15 cellular contexts compared by ENCODE assay signal in genomic region chr3:5568451-5568850, GRCh38.
DNase-seq lines count a peak whose midpoint lies in the region; ATAC-seq, FAIRE-seq and TF ChIP-seq lines count a peak whose summit lies in the region.
"Had no signal": no experiment of that assay in that cellular context is flagged by ENCODE, and none has a peak within 500 bp of the region (broad histone marks: within the 10 kb centered on the region; RNA-seq: fewer than 3 reads in every experiment).

No MANE protein-coding gene starts in this region.

- H3K4me3 ChIP-seq in Karpas-422 (ENCODE audit: low read length) (no peak overlapping the region), K562 (no peak overlapping the region), small intestine (ENCODE audit: low read depth in 1 of 2, low read length in 2 of 2) (no peak overlapping the region)
- H3K4me3 ChIP-seq: spleen had no signal

- CTCF ChIA-PET in K562 (lab: Yijun Ruan, JAX; ENCODE audit: low intra/inter-chr PET ratio) = no interaction called here

- H3K4me2 ChIP-seq in Karpas-422 (ENCODE audit: low read depth, low read length, poor library complexity, severe bottlenecking) (no peak overlapping the region), K562 (ENCODE audit: insufficient read depth, low read length) (no peak overlapping the region)

- no peak overlapping the region for H3K4me3 Mint-ChIP-seq in activated CD4-positive, alpha-beta T cell treated with anti-CD3 and anti-CD28 coated beads, Interleukin-2, amount 10 ng/mL, durations not matched to agents 24 days and 14 days
- H3K4me3 Mint-ChIP-seq: activated CD8-positive, alpha-beta T cell treated with anti-CD3 and anti-CD28 coated beads for 36 hours; activated naive CD4-positive, alpha-beta T cell treated with anti-CD3 and anti-CD28 coated beads for 36 hours; IgD-negative memory B cell; naive thymus-derived CD8-positive, alpha-beta T cell had no signal

- no peaks in the 10 kb centered on the region for H3K36me3 ChIP-seq in Karpas-422 (ENCODE audit: insufficient read depth, low read length)
- no peaks in the 10 kb centered on the region for H3K36me3 ChIP-seq in K562 (ENCODE audit: control insufficient read depth, insufficient read depth, low read length)
- no peaks in the 10 kb centered on the region for H3K36me3 ChIP-seq in small intestine (ENCODE audit: control insufficient read depth in 2 of 2, insufficient read depth in 2 of 2, low read length in 2 of 2)
- H3K36me3 ChIP-seq: spleen had no signal

- in situ Hi-C loops in K562 (cut with MboI) = no loop called here

- no peak overlapping the region for H3K9ac ChIP-seq in Karpas-422 (ENCODE audit: low read length)
- H3K9ac ChIP-seq in K562 (ENCODE audit: insufficient read depth in 1 of 2, low read depth in 2 of 2, low read length in 2 of 2) = no peak overlapping the region

- no peaks in the 10 kb centered on the region for H3K27me3 Mint-ChIP-seq in activated CD4-positive, alpha-beta T cell treated with anti-CD3 and anti-CD28 coated beads, Interleukin-2, amount 10 ng/mL, durations not matched to agents 24 days and 14 days

- no peaks in the 10 kb centered on the region for H3K4me1 Mint-ChIP-seq in activated CD4-positive, alpha-beta T cell treated with anti-CD3 and anti-CD28 coated beads, Interleukin-2, amount 10 ng/mL, durations not matched to agents 24 days and 14 days
- H3K4me1 Mint-ChIP-seq: IgD-negative memory B cell; naive thymus-derived CD8-positive, alpha-beta T cell had no signal

- H3K27me3 ChIP-seq in Karpas-422 (ENCODE audit: low read length) (no peaks in the 10 kb centered on the region), K562 (ENCODE audit: control insufficient read depth in 2 of 2, insufficient read depth in 2 of 2, low read length in 2 of 2) (no peaks in the 10 kb centered on the region), small intestine (ENCODE audit: control insufficient read depth in 2 of 2, insufficient read depth in 2 of 2, low read length in 2 of 2) (no peaks in the 10 kb centered on the region)
- H3K27me3 ChIP-seq: spleen had no signal

- FAIRE-seq in K562 (lab: Jason Lieb, UNC) (no peak), small intestine (lab: Jason Lieb, UNC) (no peak), frontal cortex (lab: Jason Lieb, UNC) (no peak)
- FAIRE-seq: H54 had no signal

- no peak for TF ChIP-seq RAD21 in K562 (CRISPR knock-in tag; conservative IDR thresholded peaks at IDR 0.05 in 1 of 2, IDR thresholded peaks at IDR 0.05 in 1 of 2)

- H3K9me3 ChIP-seq in Karpas-422 (ENCODE audit: low read length) (no peaks in the 10 kb centered on the region), K562 (replicated peaks; ENCODE audit: control insufficient read depth, insufficient read depth, low read depth, low read length) (peaks cover 6% of the 10 kb centered on the region), small intestine (ENCODE audit: control insufficient read depth, low read depth) (no peaks in the 10 kb centered on the region)

- H3K9me1 ChIP-seq in K562 (ENCODE audit: control insufficient read depth, insufficient read depth, low read length) = no peaks in the 10 kb centered on the region

- TF ChIP-seq CTCF in K562 (IDR thresholded peaks at IDR 0.05 in 2 of 3, conservative IDR thresholded peaks at IDR 0.05 in 1 of 3; ENCODE audit: insufficient read depth in 2 of 3, low read depth in 1 of 3, low read length in 3 of 3) = peak in 2 of 3 experiments; percentile 26 to 32; a peak in 1 of 6 replicates

- TF ChIP-seq EP300 in K562 (IDR thresholded peaks at IDR 0.05; ENCODE audit: low read length) = no peak

- no TSS peak for BruUV-seq in K562 (replicated peaks; lab: Mats Ljungman, UMichigan)

- intact Hi-C loops in K562 (cut with micrococcal nuclease) = no loop called here
- intact Hi-C loops in activated CD4-positive, alpha-beta T cell treated with anti-CD3 and anti-CD28 coated beads, Interleukin-2, amount 10 ng/mL, durations not matched to agents 24 days and 14 days (cut with micrococcal nuclease) = no loop called here

- WGBS in K562 (ENCODE audit: insufficient coverage, low coverage, missing lambda C conversion rate) = 62% methylated on average over 5 of the region's 5 CpGs
- 21 to 31% (median 24%) methylated on average over 5 of the region's 5 CpGs for WGBS in small intestine, 3 donors

- DNase-seq in SIG-M5 treated with dmso at 0.1 percent for 504 hours (lab: John Stamatoyannopoulos, UW; ENCODE audit: unreplicated experiment) (peak; percentile 12), SIG-M5 (lab: John Stamatoyannopoulos, UW) (no peak), Karpas-422 (peak; percentile 83), K562 (ENCODE audit: extremely low read depth in 1 of 4, low spot score in 3 of 4) (peak in 1 of 4 experiments; percentile 38), small intestine (peak; percentile 53), frontal cortex (ENCODE audit: low spot score in 2 of 2) (no peak)
- no peak for DNase-seq in activated CD4-positive, alpha-beta T cell treated with anti-CD3 and anti-CD28 coated beads, Interleukin-2, amount 10 ng/mL, durations not matched to agents 24 days and 14 days
- DNase-seq: activated CD8-positive, alpha-beta T cell treated with anti-CD3 and anti-CD28 coated beads for 36 hours; activated naive CD4-positive, alpha-beta T cell treated with anti-CD3 and anti-CD28 coated beads for 36 hours; naive thymus-derived CD8-positive, alpha-beta T cell; NCI-H2227 treated with DMSO at 0.1 percent for 48 hours; spleen had no signal

- H3K9me3 Mint-ChIP-seq in activated CD4-positive, alpha-beta T cell treated with anti-CD3 and anti-CD28 coated beads, Interleukin-2, amount 10 ng/mL, durations not matched to agents 24 days and 14 days = no peaks in the 10 kb centered on the region
- H3K9me3 Mint-ChIP-seq: activated CD8-positive, alpha-beta T cell treated with anti-CD3 and anti-CD28 coated beads for 36 hours; activated naive CD4-positive, alpha-beta T cell treated with anti-CD3 and anti-CD28 coated beads for 36 hours had no signal

- peaks cover 7% of the 10 kb centered on the region; the same call in 1 of the 2 replicates for H3K4me1 ChIP-seq in Karpas-422 (ENCODE audit: low read length)
- H3K4me1 ChIP-seq in K562 (replicated peaks in 1 of 2; ENCODE audit: control insufficient read depth in 2 of 2, insufficient read depth in 2 of 2, low read length in 2 of 2) = peaks cover 0 to 35% of the 10 kb centered on the region in 2 experiments; a peak in 4 of 5 replicates
- H3K4me1 ChIP-seq in small intestine (ENCODE audit: control insufficient read depth in 2 of 2, insufficient read depth in 1 of 2, low read depth in 1 of 2, low read length in 1 of 2) = no peaks in the 10 kb centered on the region
- H3K4me1 ChIP-seq: spleen had no signal

- H2AFZ ChIP-seq in Karpas-422 (ENCODE audit: low read length) = no peak overlapping the region
- no peak overlapping the region for H2AFZ ChIP-seq in K562 (ENCODE audit: low read depth, low read length)

- H4K20me1 ChIP-seq in Karpas-422 (ENCODE audit: insufficient read depth, low read depth, low read length) = no peaks in the 10 kb centered on the region
- H4K20me1 ChIP-seq in K562 (replicated peaks; ENCODE audit: control insufficient read depth, insufficient read depth, low read length) = no peaks in the 10 kb centered on the region

- H3K27ac ChIP-seq in Karpas-422 (ENCODE audit: low read length) (no peak overlapping the region), K562 (ENCODE audit: extremely low read depth, low read depth, low read length) (no peak overlapping the region), small intestine (ENCODE audit: low read depth in 1 of 2, low read length in 1 of 2) (no peak overlapping the region)
- H3K27ac ChIP-seq: spleen had no signal

- no peaks in the 10 kb centered on the region for H3K36me3 Mint-ChIP-seq in activated CD4-positive, alpha-beta T cell treated with anti-CD3 and anti-CD28 coated beads, Interleukin-2, amount 10 ng/mL, durations not matched to agents 24 days and 14 days (ENCODE audit: low read depth)
- H3K36me3 Mint-ChIP-seq: IgD-negative memory B cell had no signal

- no peak for TF ChIP-seq POLR2A in K562 (conservative IDR thresholded peaks at IDR 0.05)

- no peaks in the 10 kb centered on the region for H3K79me2 ChIP-seq in Karpas-422 (ENCODE audit: low read length)
- no peaks in the 10 kb centered on the region for H3K79me2 ChIP-seq in K562 (ENCODE audit: control insufficient read depth, insufficient read depth, low read length)

- 0 out of 3 replicates have a peak, but pooled peaks have one; percentile 8 for ATAC-seq in K562
- no peak for ATAC-seq in GM19035 (IDR thresholded peaks at IDR 0.05; ENCODE audit: unreplicated experiment)
- ATAC-seq: activated CD8-positive, alpha-beta T cell treated with anti-CD3 and anti-CD28 coated beads for 36 hours; naive thymus-derived CD8-positive, alpha-beta T cell had no signal

- no peaks in the 10 kb centered on the region for H3K9me2 ChIP-seq in Karpas-422 (replicated peaks; ENCODE audit: insufficient read depth, low read length)

- no peak overlapping the region for H3K27ac Mint-ChIP-seq in activated CD4-positive, alpha-beta T cell treated with anti-CD3 and anti-CD28 coated beads, Interleukin-2, amount 10 ng/mL, durations not matched to agents 24 days and 14 days
- H3K27ac Mint-ChIP-seq: activated CD8-positive, alpha-beta T cell treated with anti-CD3 and anti-CD28 coated beads for 36 hours; activated naive CD4-positive, alpha-beta T cell treated with anti-CD3 and anti-CD28 coated beads for 36 hours; IgD-negative memory B cell; naive thymus-derived CD8-positive, alpha-beta T cell had no signal

- POLR2A ChIA-PET in K562 (lab: Yijun Ruan, JAX) = no interaction called here

TF ChIP-seq in K562, 482 proteins besides CTCF, POLR2A, EP300 and RAD21 (continues in another document):
- TF ChIP-seq HCFC1 (IDR thresholded peaks at IDR 0.05; ENCODE audit: low read depth, low read length) (no peak), NCOA2 (IDR thresholded peaks at IDR 0.05; ENCODE audit: partially characterized antibody in 2 of 2) (no peak), KAT7 (CRISPR knock-in tag; IDR thresholded peaks at IDR 0.05; ENCODE audit: borderline replicate concordance) (no peak), DEAF1 (CRISPR knock-in tag; IDR thresholded peaks at IDR 0.05) (no peak), ZNF174 (CRISPR knock-in tag; IDR thresholded peaks at IDR 0.05) (no peak), CEBPB (tag; IDR thresholded peaks at IDR 0.05) (no peak), BRD9 (IDR thresholded peaks at IDR 0.05; ENCODE audit: low read depth, partially characterized antibody) (no peak), ZZZ3 (IDR thresholded peaks at IDR 0.05) (no peak), CC2D1A (IDR thresholded peaks at IDR 0.05) (peak; percentile 56; the same call in 1 of the 2 replicates)

Comparison
In these comparisons a context has a peak if more than half of its experiments do, and no peak if none do; other contexts are left out.
1. DNase-seq: peak in SIG-M5 treated with dmso at 0.1 percent for 504 hours (single experiment), Karpas-422 (single experiment) and small intestine (single experiment); none in SIG-M5 (single experiment), activated CD4-positive, alpha-beta T cell treated with anti-CD3 and anti-CD28 coated beads, Interleukin-2, amount 10 ng/mL, durations not matched to agents 24 days and 14 days (single experiment) and frontal cortex (0 of 2).